19 cellular contexts compared by ENCODE assay signal in genomic region chr15:45164914-45165313, GRCh38. TPM values are rescaled to one million over a fixed set of nuclear protein-coding genes. Genes with fewer than 3 reads are reported as not detected.
DNase-seq lines count a peak whose midpoint lies in the region; ATAC-seq, FAIRE-seq and TF ChIP-seq lines count a peak whose summit lies in the region.
"Had no signal": no experiment of that assay in that cellular context is flagged by ENCODE, and none has a peak within 500 bp of the region (broad histone marks: within the 10 kb centered on the region; RNA-seq: fewer than 3 reads in every experiment).

No MANE protein-coding gene starts in this region.

- H3K36me3 Mint-ChIP-seq in T-helper 1 cell treated with Interleukin-12 subunit alpha and Interleukin-12 subunit beta and Interleukin-4 antibody, amounts not matched to agents 30 μg/mL and 1 μg/mL, for 36 hours (ENCODE audit: low read depth), result no peaks in the 10 kb centered on the region
- H3K36me3 Mint-ChIP-seq in activated T-helper 2 cell treated with anti-CD3 and anti-CD28 coated beads, Interferon-gamma antibody, Interleukin-2, Interleukin-4, amounts not matched to agents 10 μg/mL and 5 μg/mL and 100 μg/mL, durations not matched to agents 14 hours and 24 hours and 36 hours (ENCODE audit: low read depth), result no peaks in the 10 kb centered on the region
- H3K36me3 Mint-ChIP-seq in natural killer cell, result no peaks in the 10 kb centered on the region
- H3K36me3 Mint-ChIP-seq: CD14-positive monocyte had no signal

- H3K27ac Mint-ChIP-seq in T-helper 1 cell treated with Interleukin-12 subunit alpha and Interleukin-12 subunit beta and Interleukin-4 antibody, amounts not matched to agents 30 μg/mL and 1 μg/mL, for 36 hours, result peak overlapping the region; percentile 43
- peak overlapping the region; percentile 8 for H3K27ac Mint-ChIP-seq in activated T-helper 2 cell treated with anti-CD3 and anti-CD28 coated beads, Interferon-gamma antibody, Interleukin-2, Interleukin-4, amounts not matched to agents 10 μg/mL and 5 μg/mL and 100 μg/mL, durations not matched to agents 14 hours and 24 hours and 36 hours
- H3K27ac Mint-ChIP-seq in natural killer cell, result peak overlapping the region; percentile 36 to 81

- FAIRE-seq in GM12891 (lab: Jason Lieb, UNC), result peak; percentile 26
- FAIRE-seq: islet of Langerhans had no signal

- peaks cover 22% of the 10 kb centered on the region for H3K4me1 Mint-ChIP-seq in T-helper 1 cell treated with Interleukin-12 subunit alpha and Interleukin-12 subunit beta and Interleukin-4 antibody, amounts not matched to agents 30 μg/mL and 1 μg/mL, for 36 hours (ENCODE audit: low read depth)
- H3K4me1 Mint-ChIP-seq in activated T-helper 2 cell treated with anti-CD3 and anti-CD28 coated beads, Interferon-gamma antibody, Interleukin-2, Interleukin-4, amounts not matched to agents 10 μg/mL and 5 μg/mL and 100 μg/mL, durations not matched to agents 14 hours and 24 hours and 36 hours (ENCODE audit: low read depth), result peaks cover 14% of the 10 kb centered on the region
- H3K4me1 Mint-ChIP-seq in natural killer cell, result peaks cover 14 to 35% of the 10 kb centered on the region in 2 donors

- no peak for TF ChIP-seq POLR2A in GM12891 (IDR thresholded peaks at IDR 0.05; ENCODE audit: low read depth, low read length)

- no peak for DNase-seq in T-helper 1 cell
- no peak for DNase-seq in GM12891 (ENCODE audit: insufficient read length, low spot score)
- no peak for DNase-seq in activated T-helper 2 cell treated with anti-CD3 and anti-CD28 coated beads, Interferon-gamma antibody, Interleukin-2, Interleukin-4, amounts not matched to agents 10 μg/mL and 5 μg/mL and 100 μg/mL, durations not matched to agents 14 hours and 24 hours and 36 hours (ENCODE audit: low spot score)
- no peak for DNase-seq in natural killer cell
- DNase-seq in NCI-H69 (lab: John Stamatoyannopoulos, UW), result no peak
- DNase-seq in amygdala (lab: John Stamatoyannopoulos, UW), result no peak
- DNase-seq: activated effector memory CD4-positive, alpha-beta T cell treated with anti-CD3 and anti-CD28 coated beads, Interleukin-2, amount 50 U/mL, for 16 hours; foreskin melanocyte; Kasumi-1; NCI-H524; SW 1271; upper lobe of left lung had no signal

- TF ChIP-seq CTCF in natural killer cell (IDR thresholded peaks at IDR 0.05), result no peak

- H3K4me3 Mint-ChIP-seq in T-helper 1 cell treated with Interleukin-12 subunit alpha and Interleukin-12 subunit beta and Interleukin-4 antibody, amounts not matched to agents 30 μg/mL and 1 μg/mL, for 36 hours, result peak overlapping the region; percentile 48
- H3K4me3 Mint-ChIP-seq in activated T-helper 2 cell treated with anti-CD3 and anti-CD28 coated beads, Interferon-gamma antibody, Interleukin-2, Interleukin-4, amounts not matched to agents 10 μg/mL and 5 μg/mL and 100 μg/mL, durations not matched to agents 14 hours and 24 hours and 36 hours (ENCODE audit: low read depth), result peak overlapping the region; percentile 41
- peak overlapping the region; percentile 25 for H3K4me3 Mint-ChIP-seq in natural killer cell

- H3K9me3 Mint-ChIP-seq in T-helper 1 cell treated with Interleukin-12 subunit alpha and Interleukin-12 subunit beta and Interleukin-4 antibody, amounts not matched to agents 30 μg/mL and 1 μg/mL, for 36 hours, result no peaks in the 10 kb centered on the region
- H3K9me3 Mint-ChIP-seq in activated T-helper 2 cell treated with anti-CD3 and anti-CD28 coated beads, Interferon-gamma antibody, Interleukin-2, Interleukin-4, amounts not matched to agents 10 μg/mL and 5 μg/mL and 100 μg/mL, durations not matched to agents 14 hours and 24 hours and 36 hours, result no peaks in the 10 kb centered on the region
- H3K9me3 Mint-ChIP-seq in natural killer cell, result no peaks in the 10 kb centered on the region
- H3K9me3 Mint-ChIP-seq: CD14-positive monocyte had no signal

- intact Hi-C loops in activated T-helper 2 cell treated with anti-CD3 and anti-CD28 coated beads, Interferon-gamma antibody, Interleukin-2, Interleukin-4, amounts not matched to agents 10 μg/mL and 5 μg/mL and 100 μg/mL, durations not matched to agents 14 hours and 24 hours and 36 hours (cut with micrococcal nuclease), result no loop called here
- intact Hi-C loops in natural killer cell (cut with micrococcal nuclease), result no loop called here

- H3K27me3 Mint-ChIP-seq in T-helper 1 cell treated with Interleukin-12 subunit alpha and Interleukin-12 subunit beta and Interleukin-4 antibody, amounts not matched to agents 30 μg/mL and 1 μg/mL, for 36 hours (ENCODE audit: low read depth), result no peaks in the 10 kb centered on the region
- H3K27me3 Mint-ChIP-seq in activated T-helper 2 cell treated with anti-CD3 and anti-CD28 coated beads, Interferon-gamma antibody, Interleukin-2, Interleukin-4, amounts not matched to agents 10 μg/mL and 5 μg/mL and 100 μg/mL, durations not matched to agents 14 hours and 24 hours and 36 hours (ENCODE audit: low read depth), result no peaks in the 10 kb centered on the region
- no peaks in the 10 kb centered on the region for H3K27me3 Mint-ChIP-seq in natural killer cell (ENCODE audit: low read depth in 2 of 2)

- ATAC-seq in natural killer cell, result no peak
- no peak for ATAC-seq in GM19035 (IDR thresholded peaks at IDR 0.05; ENCODE audit: unreplicated experiment)
- ATAC-seq: activated CD4-positive, CD25-positive, alpha-beta regulatory T cell treated with anti-CD3 and anti-CD28 coated beads, Interleukin-2, amount 50 U/mL, for 24 hours had no signal

TF ChIP-seq in GM12891, 5 proteins besides CTCF, POLR2A, EP300 and RAD21:
- TF ChIP-seq POU2F2 (IDR thresholded peaks at IDR 0.05; ENCODE audit: low read depth, low read length), result no peak
TF ChIP-seq in GM12891: peak in this region for 0.

RNA-seq across cellular contexts. Expression of gene SHF, which starts 22.9 kb away (rescaled TPM):
- polyA plus RNA-seq in GM12891 (2012; ENCODE audit: low read depth, missing spikeins), result 12.8 TPM
- 16.3 and 16.4 TPM in 2 replicates for total RNA-seq in activated T-helper 2 cell treated with anti-CD3 and anti-CD28 coated beads, Interferon-gamma antibody, Interleukin-2, Interleukin-4, amounts not matched to agents 10 μg/mL and 5 μg/mL and 100 μg/mL, durations not matched to agents 14 hours and 24 hours and 36 hours
- total RNA-seq in natural killer cell, result 1 to 10 TPM in 2 of 3 donors, under 1 TPM in 1; 0.94 to 2.4 (median 1.7) TPM

RNA-seq across cellular contexts. Expression of gene DUOX1, which starts 35.1 kb away (rescaled TPM):
- polyA plus RNA-seq in GM12891 (2012; ENCODE audit: low read depth, missing spikeins), result 0.62 TPM
- total RNA-seq in activated T-helper 2 cell treated with anti-CD3 and anti-CD28 coated beads, Interferon-gamma antibody, Interleukin-2, Interleukin-4, amounts not matched to agents 10 μg/mL and 5 μg/mL and 100 μg/mL, durations not matched to agents 14 hours and 24 hours and 36 hours, result 0.37 and 0.50 TPM in 2 replicates
- total RNA-seq in natural killer cell, result under 1 TPM in 1 of 3 donors, not detected in 2; 0.20 TPM
- total RNA-seq: pulmonary artery endothelial cell had no signal

RNA-seq across cellular contexts. Expression of gene DUOXA1, which starts 35.2 kb away (rescaled TPM):
- not detected for polyA plus RNA-seq in GM12891 (2012; ENCODE audit: low read depth, missing spikeins)
- total RNA-seq in activated T-helper 2 cell treated with anti-CD3 and anti-CD28 coated beads, Interferon-gamma antibody, Interleukin-2, Interleukin-4, amounts not matched to agents 10 μg/mL and 5 μg/mL and 100 μg/mL, durations not matched to agents 14 hours and 24 hours and 36 hours, result 0.21 TPM in 1 of 2 replicates, not detected in the other
- total RNA-seq in natural killer cell, result under 1 TPM in 2 of 3 donors, not detected in 1; 0.39 to 0.40 TPM
- total RNA-seq: pulmonary artery endothelial cell had no signal
- polyA plus RNA-seq: cardiac muscle cell, CD14-positive monocyte had no signal

RNA-seq across cellular contexts. Expression of gene DUOXA2, which starts 50.8 kb away (rescaled TPM):
- not detected for polyA plus RNA-seq in GM12891 (2012; ENCODE audit: low read depth, missing spikeins)
- not detected in 2 replicates for total RNA-seq in activated T-helper 2 cell treated with anti-CD3 and anti-CD28 coated beads, Interferon-gamma antibody, Interleukin-2, Interleukin-4, amounts not matched to agents 10 μg/mL and 5 μg/mL and 100 μg/mL, durations not matched to agents 14 hours and 24 hours and 36 hours
- total RNA-seq in natural killer cell, result not detected
- total RNA-seq: cardiac muscle cell, pulmonary artery endothelial cell had no signal
- polyA plus RNA-seq: cardiac muscle cell, CD14-positive monocyte had no signal

RNA-seq across cellular contexts. Expression of gene DUOX2, which starts 50.9 kb away (rescaled TPM):
- 0.04 TPM for polyA plus RNA-seq in GM12891 (2012; ENCODE audit: low read depth, missing spikeins)
- 0.02 TPM in 1 of 2 replicates, not detected in the other for total RNA-seq in activated T-helper 2 cell treated with anti-CD3 and anti-CD28 coated beads, Interferon-gamma antibody, Interleukin-2, Interleukin-4, amounts not matched to agents 10 μg/mL and 5 μg/mL and 100 μg/mL, durations not matched to agents 14 hours and 24 hours and 36 hours
- 1 to 10 TPM in 1 of 3 donors, not detected in 2; 2.5 TPM for total RNA-seq in natural killer cell
- total RNA-seq: pulmonary artery endothelial cell had no signal
- polyA plus RNA-seq: CD14-positive monocyte had no signal

Comparison
In these comparisons a context has a peak if more than half of its experiments do, and no peak if none do; other contexts are left out.
1. H3K27ac Mint-ChIP-seq: peak in every context shown above with its lines; median percentile 58 in natural killer cell; 43 in T-helper 1 cell treated with Interleukin-12 subunit alpha and Interleukin-12 subunit beta and Interleukin-4 antibody, amounts not matched to agents 30 μg/mL and 1 μg/mL, for 36 hours; 8 in activated T-helper 2 cell treated with anti-CD3 and anti-CD28 coated beads, Interferon-gamma antibody, Interleukin-2, Interleukin-4, amounts not matched to agents 10 μg/mL and 5 μg/mL and 100 μg/mL, durations not matched to agents 14 hours and 24 hours and 36 hours.